8 cellular contexts compared by ENCODE assay signal in the genomic region with DNA sequence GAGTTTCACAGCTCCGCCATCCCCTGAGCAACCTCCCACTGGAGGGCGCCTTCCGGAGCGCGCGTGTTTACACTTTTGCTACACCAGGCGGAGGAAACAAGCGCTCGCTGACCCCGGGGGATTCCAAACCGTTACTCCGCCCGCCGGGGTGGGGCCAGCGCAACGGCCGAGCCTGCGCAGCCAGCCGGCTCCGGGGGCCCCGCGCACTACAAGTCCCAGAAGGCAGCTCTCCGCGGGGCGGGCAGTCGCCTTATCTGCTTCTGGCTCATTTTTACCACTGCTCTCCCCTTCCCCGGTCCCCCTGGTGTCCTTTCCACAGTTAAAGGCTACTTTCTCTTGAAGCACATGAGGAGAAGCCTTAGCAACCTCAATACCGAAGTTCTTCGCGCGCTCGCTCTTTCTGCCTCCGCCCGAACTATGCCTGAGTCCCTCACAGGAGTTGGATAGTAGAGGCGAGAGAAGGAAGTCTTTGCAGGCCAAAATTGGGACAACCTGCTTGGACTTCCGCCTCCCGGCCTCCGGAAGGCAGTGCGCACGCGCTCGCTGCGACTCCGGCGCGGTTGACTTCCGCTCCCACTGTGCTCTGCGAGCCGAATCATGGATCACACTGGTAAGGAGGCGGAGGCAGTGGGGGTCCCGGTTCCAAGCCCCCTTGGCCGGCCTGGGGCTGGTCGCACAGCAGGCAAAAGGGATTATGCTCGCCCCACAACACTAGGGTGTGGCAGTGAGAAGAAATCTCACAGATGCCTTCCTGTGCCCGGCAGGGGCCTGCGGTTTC. TPM values are rescaled to one million over a fixed set of nuclear protein-coding genes. Genes with fewer than 3 reads are reported as not detected.
DNase-seq lines count a peak whose midpoint lies in the region; ATAC-seq and TF ChIP-seq lines count a peak whose summit lies in the region.

A gene with protein sequence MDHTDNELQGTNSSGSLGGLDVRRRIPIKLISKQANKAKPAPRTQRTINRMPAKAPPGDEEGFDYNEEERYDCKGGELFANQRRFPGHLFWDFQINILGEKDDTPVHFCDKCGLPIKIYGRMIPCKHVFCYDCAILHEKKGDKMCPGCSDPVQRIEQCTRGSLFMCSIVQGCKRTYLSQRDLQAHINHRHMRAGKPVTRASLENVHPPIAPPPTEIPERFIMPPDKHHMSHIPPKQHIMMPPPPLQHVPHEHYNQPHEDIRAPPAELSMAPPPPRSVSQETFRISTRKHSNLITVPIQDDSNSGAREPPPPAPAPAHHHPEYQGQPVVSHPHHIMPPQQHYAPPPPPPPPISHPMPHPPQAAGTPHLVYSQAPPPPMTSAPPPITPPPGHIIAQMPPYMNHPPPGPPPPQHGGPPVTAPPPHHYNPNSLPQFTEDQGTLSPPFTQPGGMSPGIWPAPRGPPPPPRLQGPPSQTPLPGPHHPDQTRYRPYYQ (plus strand): TSS at position 576 of the 778 bp plus-strand sequence. CDS start 22 bp downstream, at position 598.

- H3K4me1 Mint-ChIP-seq in activated T-helper 2 cell treated with anti-CD3 and anti-CD28 coated beads, Interferon-gamma antibody, Interleukin-2, Interleukin-4, amounts not matched to agents 10 μg/mL and 5 μg/mL and 100 μg/mL, durations not matched to agents 14 hours and 24 hours and 36 hours (ENCODE audit: low read depth): peaks cover 33% of the 10 kb centered on the region
- peaks cover 42 to 48% of the 10 kb centered on the region in 2 donors for H3K4me1 Mint-ChIP-seq in natural killer cell

- H3K4me3 ChIP-seq in LNCaP clone FGC (ENCODE audit: low read depth, low read length): peak within 1 kb of the TSS; percentile 87

- H3K27me3 Mint-ChIP-seq in activated T-helper 2 cell treated with anti-CD3 and anti-CD28 coated beads, Interferon-gamma antibody, Interleukin-2, Interleukin-4, amounts not matched to agents 10 μg/mL and 5 μg/mL and 100 μg/mL, durations not matched to agents 14 hours and 24 hours and 36 hours (ENCODE audit: low read depth): peaks cover 4% of the 10 kb centered on the region
- H3K27me3 Mint-ChIP-seq in natural killer cell (ENCODE audit: low read depth in 2 of 2): no peaks in the 10 kb centered on the region

- intact Hi-C loops in activated T-helper 2 cell treated with anti-CD3 and anti-CD28 coated beads, Interferon-gamma antibody, Interleukin-2, Interleukin-4, amounts not matched to agents 10 μg/mL and 5 μg/mL and 100 μg/mL, durations not matched to agents 14 hours and 24 hours and 36 hours (cut with micrococcal nuclease): loop anchor here (1.0 to 5.0 kb wide), 8 partner anchors 72 to 575 kb away; partner anchors contain the start of genes BCAP29, COG5, DLD and DUS4L
- intact Hi-C loops in natural killer cell (cut with micrococcal nuclease): loop anchor here (1.0 to 10.0 kb wide), 8 partner anchors 131 to 1459 kb away; partner anchors contain the start of genes COG5, DLD, DNAJB9 and DUS4L

- peak within 1 kb of the TSS; percentile 95 for H3K27ac ChIP-seq in RWPE1

- peak; percentile 88 to 97 (median 90) for ATAC-seq in natural killer cell

- H3K4me3 Mint-ChIP-seq in activated T-helper 2 cell treated with anti-CD3 and anti-CD28 coated beads, Interferon-gamma antibody, Interleukin-2, Interleukin-4, amounts not matched to agents 10 μg/mL and 5 μg/mL and 100 μg/mL, durations not matched to agents 14 hours and 24 hours and 36 hours (ENCODE audit: low read depth): peak within 1 kb of the TSS; percentile 96
- peak within 1 kb of the TSS; percentile 96 for H3K4me3 Mint-ChIP-seq in natural killer cell

- DNase-seq in ELR (ENCODE audit: low read depth) (peak; percentile 93), H4 (ENCODE audit: low spot score) (peak; percentile 92), LNCaP clone FGC (ENCODE audit: low read depth) (peak; percentile 85), RWPE1 (ENCODE audit: low spot score) (peak; percentile 92), fibroblast of peridontal ligament (ENCODE audit: extremely low read depth) (peak; percentile 94), natural killer cell (peak; percentile 98)
- DNase-seq in activated T-helper 2 cell treated with anti-CD3 and anti-CD28 coated beads, Interferon-gamma antibody, Interleukin-2, Interleukin-4, amounts not matched to agents 10 μg/mL and 5 μg/mL and 100 μg/mL, durations not matched to agents 14 hours and 24 hours and 36 hours (ENCODE audit: low spot score): peak; percentile 98
- DNase-seq in stimulated activated naive CD4-positive, alpha-beta T cell treated with Interleukin-2 at 50 U/mL for 16 hours (lab: John Stamatoyannopoulos, UW): peak; percentile 98

- TF ChIP-seq CTCF in LNCaP clone FGC (IDR thresholded peaks at IDR 0.05; ENCODE audit: control insufficient read depth, extremely low read depth, insufficient read depth): peak; percentile 81
- peak; percentile 86 for TF ChIP-seq CTCF in RWPE1 (conservative IDR thresholded peaks at IDR 0.05; ENCODE audit: low read depth)
- TF ChIP-seq CTCF in natural killer cell (IDR thresholded peaks at IDR 0.05): peak; percentile 65

- no peaks in the 10 kb centered on the region for H3K9me3 Mint-ChIP-seq in activated T-helper 2 cell treated with anti-CD3 and anti-CD28 coated beads, Interferon-gamma antibody, Interleukin-2, Interleukin-4, amounts not matched to agents 10 μg/mL and 5 μg/mL and 100 μg/mL, durations not matched to agents 14 hours and 24 hours and 36 hours
- H3K9me3 Mint-ChIP-seq in natural killer cell: no peaks in the 10 kb centered on the region

- POLR2A ChIA-PET in RWPE1 (lab: Yijun Ruan, JAX; ENCODE audit: low non-redundant PET): interaction anchor here (0.6 kb wide), 1 partner anchor 32 kb away, joined by 3 read pairs; no protein-coding TSS in a partner anchor

- CTCF ChIA-PET in RWPE1 (lab: Yijun Ruan, JAX): interaction anchor here (0.5 to 1.2 kb wide), 9 partner anchors 22 to 1639 kb away, joined by 3 to 7 read pairs (median 4); no protein-coding TSS in a partner anchor

- peak within 1 kb of the TSS; percentile 100 for H3K27ac Mint-ChIP-seq in activated T-helper 2 cell treated with anti-CD3 and anti-CD28 coated beads, Interferon-gamma antibody, Interleukin-2, Interleukin-4, amounts not matched to agents 10 μg/mL and 5 μg/mL and 100 μg/mL, durations not matched to agents 14 hours and 24 hours and 36 hours
- peak within 1 kb of the TSS; percentile 100 for H3K27ac Mint-ChIP-seq in natural killer cell

- H3K36me3 Mint-ChIP-seq in activated T-helper 2 cell treated with anti-CD3 and anti-CD28 coated beads, Interferon-gamma antibody, Interleukin-2, Interleukin-4, amounts not matched to agents 10 μg/mL and 5 μg/mL and 100 μg/mL, durations not matched to agents 14 hours and 24 hours and 36 hours (ENCODE audit: low read depth): peaks cover 20% of the 10 kb centered on the region
- no peaks in the 10 kb centered on the region for H3K36me3 Mint-ChIP-seq in natural killer cell

RNA-seq across cellular contexts. Expression of the gene that starts here (rescaled TPM):
- 38.5 and 38.9 TPM in 2 replicates for total RNA-seq in H4 (2014; rRNA removed; shearing (Covaris generic))
- 39.1 and 43.7 TPM in 2 replicates for total RNA-seq in activated T-helper 2 cell treated with anti-CD3 and anti-CD28 coated beads, Interferon-gamma antibody, Interleukin-2, Interleukin-4, amounts not matched to agents 10 μg/mL and 5 μg/mL and 100 μg/mL, durations not matched to agents 14 hours and 24 hours and 36 hours
- total RNA-seq in natural killer cell: 10 to 100 TPM; 62.7 to 85.8 (median 82.0) TPM

Comparison
In these comparisons a context has a peak if more than half of its experiments do, and no peak if none do; other contexts are left out.
1. Peak in every context shown above with its lines: DNase-seq, ATAC-seq, H3K4me3 ChIP-seq and H3K27ac ChIP-seq.